In genomic region chr15:90956551-90957104, GRCh38 we compare ENCODE assay signal across 8 cellular contexts. TPM values are rescaled to one million over a fixed set of nuclear protein-coding genes. Genes with fewer than 3 reads are reported as not detected.
DNase-seq lines count a peak whose midpoint lies in the region; ATAC-seq and TF ChIP-seq lines count a peak whose summit lies in the region.

No MANE protein-coding gene starts in this region.

- intact Hi-C loops in CD4-positive, alpha-beta memory T cell (cut with micrococcal nuclease) = loop anchor here (1.0 to 2.0 kb wide), 3 partner anchors 76 to 315 kb away; no protein-coding TSS in a partner anchor

- no peak overlapping the region for H3K4me3 ChIP-seq in CD4-positive, alpha-beta memory T cell (ENCODE audit: low read length in 2 of 2)
- peak overlapping the region; percentile 78 for H3K4me3 ChIP-seq in HUES6 (ENCODE audit: low read depth, low read length)
- H3K4me3 ChIP-seq in osteoblast (ENCODE audit: insufficient read depth, low read length) = peak overlapping the region; percentile 80
- peak overlapping the region; percentile 82 for H3K4me3 ChIP-seq in thoracic aorta

- peak overlapping the region in 5 of 7 donors; percentile 37 to 86 (median 75) for H3K27ac Mint-ChIP-seq in CD4-positive, alpha-beta memory T cell
- H3K27ac Mint-ChIP-seq in activated naive CD8-positive, alpha-beta T cell = peak overlapping the region; percentile 61
- no peak overlapping the region for H3K27ac Mint-ChIP-seq in glutamatergic neuron (ENCODE audit: unreplicated experiment)

- H3K4me1 ChIP-seq in CD4-positive, alpha-beta memory T cell (ENCODE audit: insufficient read depth, low read length) = peaks cover 15% of the 10 kb centered on the region
- H3K4me1 ChIP-seq in HUES6 (ENCODE audit: control insufficient read depth, insufficient read depth, low read length) = peaks cover 14% of the 10 kb centered on the region
- peaks cover 27% of the 10 kb centered on the region for H3K4me1 ChIP-seq in osteoblast (ENCODE audit: insufficient read depth, low read length)
- peaks cover 19 to 56% of the 10 kb centered on the region in 2 donors for H3K4me1 ChIP-seq in thoracic aorta (ENCODE audit: control insufficient read depth in 1 of 2, low read depth in 2 of 2)

- TF ChIP-seq CTCF in glutamatergic neuron (IDR thresholded peaks at IDR 0.05; ENCODE audit: partially characterized antibody, unreplicated experiment) (peak; percentile 98), osteoblast (IDR thresholded peaks at IDR 0.05; ENCODE audit: extremely low read depth, low read depth, low read length) (peak; percentile 82), thoracic aorta (IDR thresholded peaks at IDR 0.05) (peak; percentile 96)

- no peaks in the 10 kb centered on the region for H3K27me3 Mint-ChIP-seq in CD4-positive, alpha-beta memory T cell
- H3K27me3 Mint-ChIP-seq in activated naive CD8-positive, alpha-beta T cell = no peaks in the 10 kb centered on the region
- H3K27me3 Mint-ChIP-seq in glutamatergic neuron (ENCODE audit: unreplicated experiment) = peaks cover 14% of the 10 kb centered on the region

- H3K36me3 ChIP-seq in CD4-positive, alpha-beta memory T cell (ENCODE audit: insufficient read depth, low read length) = peaks cover 21% of the 10 kb centered on the region
- peaks cover 41% of the 10 kb centered on the region for H3K36me3 ChIP-seq in HUES6 (ENCODE audit: control insufficient read depth, insufficient read depth, low read length)
- H3K36me3 ChIP-seq in osteoblast (ENCODE audit: insufficient read depth, low read length) = peaks cover 36% of the 10 kb centered on the region
- peaks cover 15% of the 10 kb centered on the region for H3K36me3 ChIP-seq in thoracic aorta

- peak overlapping the region; percentile 77 for H2AFZ ChIP-seq in osteoblast (ENCODE audit: low read length)

- peaks cover 0 to 4% (median 0%) of the 10 kb centered on the region in 8 donors for H3K9me3 Mint-ChIP-seq in CD4-positive, alpha-beta memory T cell
- H3K9me3 Mint-ChIP-seq in activated naive CD8-positive, alpha-beta T cell (ENCODE audit: low read depth) = no peaks in the 10 kb centered on the region
- peaks cover 8% of the 10 kb centered on the region for H3K9me3 Mint-ChIP-seq in glutamatergic neuron (ENCODE audit: unreplicated experiment)

- POLR2A ChIA-PET in CD4-positive, alpha-beta memory T cell (lab: Charles Lee; ENCODE audit: partially characterized antibody) = interaction anchor here (0.6 to 7.8 kb wide), 5 partner anchors 23 to 76 kb away, joined by 3 to 130 read pairs (median 5); partner anchors contain the start of genes HDDC3, UNC45A and VPS33B

- H3K27me3 ChIP-seq in CD4-positive, alpha-beta memory T cell (ENCODE audit: insufficient read depth, low read length) = no peaks in the 10 kb centered on the region
- H3K27me3 ChIP-seq in HUES6 (ENCODE audit: control insufficient read depth, insufficient read depth, low read length) (peaks cover 6% of the 10 kb centered on the region; the same call in 1 of the 2 replicates), osteoblast (ENCODE audit: insufficient read depth, low read length) (no peaks in the 10 kb centered on the region), thoracic aorta (replicated peaks; ENCODE audit: insufficient read depth) (no peaks in the 10 kb centered on the region)

- DNase-seq in CD4-positive, alpha-beta memory T cell = peak; percentile 27 to 51 (median 42)
- DNase-seq in SHP77 treated with DMSO at 0.1 percent for 48 hours (lab: John Stamatoyannopoulos, UW) = peak; percentile 48
- DNase-seq in glutamatergic neuron = peak; percentile 93
- peak; percentile 100 for DNase-seq in osteoblast (ENCODE audit: insufficient read length, low spot score, missing footprints)
- no peak for DNase-seq in thoracic aorta (ENCODE audit: low spot score)
- DNase-seq in MV-4-11 (lab: John Stamatoyannopoulos, UW) = no peak

- peak overlapping the region; percentile 72 for H3K9ac ChIP-seq in HUES6 (ENCODE audit: low read length)

- H3K79me2 ChIP-seq in osteoblast (ENCODE audit: insufficient read depth, low read length) = peaks cover 15% of the 10 kb centered on the region

- no peak for ATAC-seq in thoracic aorta (ENCODE audit: insufficient number of reproducible peaks, low FRiP score, low read depth)

- peak overlapping the region; percentile 58 to 89 (median 63) for H3K4me3 Mint-ChIP-seq in CD4-positive, alpha-beta memory T cell
- H3K4me3 Mint-ChIP-seq in activated naive CD8-positive, alpha-beta T cell = peak overlapping the region; percentile 86
- peak overlapping the region; percentile 71 for H3K4me3 Mint-ChIP-seq in glutamatergic neuron (ENCODE audit: unreplicated experiment)

- no peaks in the 10 kb centered on the region for H3K9me3 ChIP-seq in CD4-positive, alpha-beta memory T cell (ENCODE audit: control insufficient read depth in 1 of 2, low read length in 2 of 2)
- H3K9me3 ChIP-seq in HUES6 (ENCODE audit: control insufficient read depth, insufficient read depth, low read depth, low read length) = no peaks in the 10 kb centered on the region
- H3K9me3 ChIP-seq in osteoblast (ENCODE audit: low read depth, low read length) = no peaks in the 10 kb centered on the region
- no peaks in the 10 kb centered on the region for H3K9me3 ChIP-seq in thoracic aorta

- H3K27ac ChIP-seq in CD4-positive, alpha-beta memory T cell (ENCODE audit: low read depth, low read length) = peak overlapping the region; percentile 1
- H3K27ac ChIP-seq in HUES6 (ENCODE audit: low read depth, low read length) (no peak overlapping the region), osteoblast (ENCODE audit: low read depth, low read length) (peak overlapping the region; percentile 66), thoracic aorta (peak overlapping the region; percentile 27 to 67)

- peaks cover 21 to 41% of the 10 kb centered on the region in 2 donors for H3K36me3 Mint-ChIP-seq in CD4-positive, alpha-beta memory T cell
- no peaks in the 10 kb centered on the region for H3K36me3 Mint-ChIP-seq in activated naive CD8-positive, alpha-beta T cell
- no peaks in the 10 kb centered on the region for H3K36me3 Mint-ChIP-seq in glutamatergic neuron (ENCODE audit: unreplicated experiment)

- peaks cover 6 to 26% (median 18%) of the 10 kb centered on the region in 4 donors for H3K4me1 Mint-ChIP-seq in CD4-positive, alpha-beta memory T cell
- H3K4me1 Mint-ChIP-seq in activated naive CD8-positive, alpha-beta T cell (ENCODE audit: low read depth) = peaks cover 16% of the 10 kb centered on the region
- H3K4me1 Mint-ChIP-seq in glutamatergic neuron (ENCODE audit: low read depth, unreplicated experiment) = peaks cover 3% of the 10 kb centered on the region

- CTCF ChIA-PET in CD4-positive, alpha-beta memory T cell (lab: Charles Lee; ENCODE audit: partially characterized antibody) = interaction anchor here (0.6 to 11.2 kb wide), 24 partner anchors 8 to 315 kb away, joined by 3 to 155 read pairs (median 6); partner anchors contain the start of genes HDDC3, MAN2A2, UNC45A and VPS33B

- H3K4me2 ChIP-seq in osteoblast (ENCODE audit: insufficient read depth, low read length) = peak overlapping the region; percentile 78

- no peaks in the 10 kb centered on the region for H4K20me1 ChIP-seq in osteoblast (ENCODE audit: insufficient read depth, low read length)

RNA-seq across cellular contexts. Expression of gene RCCD1, which starts 1.9 kb away (rescaled TPM):
- total RNA-seq in CD4-positive, alpha-beta memory T cell = 10 to 100 TPM; 14.0 to 15.6 TPM
- polyA plus RNA-seq in CD4-positive, alpha-beta memory T cell = 1 to 10 TPM; 2.0 to 4.7 TPM
- total RNA-seq in glutamatergic neuron (ENCODE audit: unreplicated experiment) (11.5 TPM), osteoblast (11.2 TPM in 2 replicates), thoracic aorta (10 to 100 TPM in 1 of 2 donors, 1 to 10 TPM in 1; 8.6 to 23.7 TPM)

RNA-seq across cellular contexts. Expression of gene UNC45A, which starts 21.5 kb away (rescaled TPM):
- total RNA-seq in CD4-positive, alpha-beta memory T cell = 10 to 100 TPM; 71.1 to 72.3 TPM
- 10 to 100 TPM; 41.7 to 68.9 TPM for polyA plus RNA-seq in CD4-positive, alpha-beta memory T cell
- total RNA-seq in glutamatergic neuron (ENCODE audit: unreplicated experiment) (65.1 TPM), osteoblast (72.5 and 74.9 TPM in 2 replicates), thoracic aorta (10 to 100 TPM; 54.0 to 65.5 TPM)

RNA-seq across cellular contexts. Expression of gene HDDC3, which starts 24.3 kb away (rescaled TPM):
- 10 to 100 TPM; 27.4 to 28.3 TPM for total RNA-seq in CD4-positive, alpha-beta memory T cell
- polyA plus RNA-seq in CD4-positive, alpha-beta memory T cell = 10 to 100 TPM; 34.6 to 38.7 TPM
- total RNA-seq in glutamatergic neuron (ENCODE audit: unreplicated experiment) (10.7 TPM), osteoblast (8.8 and 11.6 TPM in 2 replicates), thoracic aorta (10 to 100 TPM; 11.5 to 13.1 TPM)

RNA-seq across cellular contexts. Expression of gene PRC1, which starts 37.7 kb away (rescaled TPM):
- total RNA-seq in CD4-positive, alpha-beta memory T cell = 1 to 10 TPM; 8.1 to 8.6 TPM
- 1 to 10 TPM; 2.3 TPM for polyA plus RNA-seq in CD4-positive, alpha-beta memory T cell
- total RNA-seq in glutamatergic neuron (ENCODE audit: unreplicated experiment) = 42.5 TPM
- total RNA-seq in osteoblast = 17.1 and 17.7 TPM in 2 replicates
- total RNA-seq in thoracic aorta = 10 to 100 TPM in 1 of 2 donors, 1 to 10 TPM in 1; 5.1 to 20.5 TPM

RNA-seq across cellular contexts. Expression of gene MAN2A2, which starts 53.5 kb away (rescaled TPM):
- 100 to 1,000 TPM; 123 to 126 TPM for total RNA-seq in CD4-positive, alpha-beta memory T cell
- polyA plus RNA-seq in CD4-positive, alpha-beta memory T cell = 10 to 100 TPM in 1 of 2 donors, 1 to 10 TPM in 1; 1.3 to 12.2 TPM
- total RNA-seq in glutamatergic neuron (ENCODE audit: unreplicated experiment) = 81.8 TPM
- total RNA-seq in osteoblast = 15.2 and 20.0 TPM in 2 replicates
- total RNA-seq in thoracic aorta = 10 to 100 TPM; 59.7 to 68.4 TPM

Comparison
In these comparisons a context has a peak if more than half of its experiments do, and no peak if none do; other contexts are left out.
1. DNase-seq: peak in CD4-positive, alpha-beta memory T cell (5 of 5), SHP77 treated with DMSO at 0.1 percent for 48 hours (single experiment), glutamatergic neuron (single experiment) and osteoblast (single experiment); none in thoracic aorta (single experiment) and MV-4-11 (single experiment).
2. H3K4me3 ChIP-seq: peak in HUES6 (single experiment), osteoblast (single experiment) and thoracic aorta (single experiment); none in CD4-positive, alpha-beta memory T cell (0 of 2).
3. Peak in every context shown above with its lines, with median percentiles within 50 percentile points of each other: H3K4me3 Mint-ChIP-seq and CTCF ChIP-seq.